Comparison of ENCODE assay signal across 25 cellular contexts in the genomic region with DNA sequence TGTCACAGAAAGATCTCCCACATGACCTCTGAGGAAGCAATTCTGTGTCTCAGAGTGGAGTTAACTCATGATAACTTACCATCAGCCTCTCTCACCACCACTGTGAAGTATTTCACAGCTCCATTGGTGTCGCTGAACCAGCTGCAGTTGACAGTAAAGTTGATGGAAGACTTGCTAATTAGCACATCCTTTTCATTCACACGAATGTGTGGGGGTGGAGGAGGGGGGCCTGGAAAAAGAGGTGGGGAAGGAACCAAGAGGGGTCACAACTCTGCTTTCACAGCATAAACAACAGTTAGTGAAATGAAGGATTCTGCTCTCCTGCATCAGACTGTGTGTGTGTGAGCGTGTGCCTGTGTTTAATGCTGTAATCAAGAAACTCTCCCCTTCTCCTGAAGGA.
"Had no signal": no experiment of that assay in that cellular context is flagged by ENCODE, and none has a peak within 500 bp of the region (broad histone marks: within the 10 kb centered on the region; RNA-seq: fewer than 3 reads in every experiment).

No MANE protein-coding gene starts in this region.

- H3K27me3 ChIP-seq: adrenal gland, ascending aorta, cardiac muscle cell, left lung, spleen, upper lobe of left lung, vagina had no signal

- H3K27ac ChIP-seq: adrenal gland, ascending aorta, cardiac muscle cell, left lung, lower lobe of right lung, spleen, vagina had no signal

- H3K36me3 ChIP-seq: adrenal gland, ascending aorta, cardiac muscle cell, left lung, vagina had no signal

- H3K4me3 ChIP-seq: adrenal gland, ascending aorta, cardiac muscle cell, left lung, lower lobe of right lung, mucosa of descending colon, spleen, upper lobe of left lung, vagina had no signal

- DNase-seq: activated CD4-positive, alpha-beta T cell treated with anti-CD3 and anti-CD28 coated beads for 48 hours; activated CD4-positive, alpha-beta T cell treated with anti-CD3 and anti-CD28 coated beads, Interleukin-2, amount 50 U/mL, for 48 hours; activated CD8-positive, alpha-beta memory T cell treated with anti-CD3 and anti-CD28 coated beads for 24 hours; activated effector memory CD4-positive, alpha-beta T cell treated with anti-CD3 and anti-CD28 coated beads, Interleukin-2, amount 50 U/mL, for 16 hours; activated naive CD4-positive, alpha-beta T cell treated with anti-CD3 and anti-CD28 coated beads for 36 hours; activated naive CD8-positive, alpha-beta T cell treated with anti-CD3 and anti-CD28 coated beads for 36 hours; adrenal gland; cortex of kidney; foreskin fibroblast; hippocampal formation; lower lobe of right lung; mucosa of descending colon; right cardiac atrium; spleen; stimulated activated CD4-positive, alpha-beta T cell treated with anti-CD3 and anti-CD28 coated beads, Interleukin-2, amount 100 ng/mL, for 48 hours; stimulated activated naive CD4-positive, alpha-beta T cell treated with Interleukin-2 at 50 U/mL for 16 hours; T-cell; upper lobe of left lung had no signal

- ATAC-seq: activated CD4-positive, CD25-positive, alpha-beta regulatory T cell treated with anti-CD3 and anti-CD28 coated beads, Interleukin-2, amount 50 U/mL, for 24 hours; esophagus mucosa; left lung; lower lobe of right lung; mucosa of descending colon; natural killer cell treated with Interleukin-12 subunit alpha and Interleukin-12 subunit beta and Interleukin-15 and Interleukin-18, amount 100 ng/mL, for 72 hours; right cardiac atrium; T-cell had no signal

- H3K9me3 ChIP-seq: adrenal gland, ascending aorta, left lung, lower lobe of right lung, mucosa of descending colon, spleen, upper lobe of left lung, vagina had no signal

- H3K4me1 ChIP-seq: adrenal gland, ascending aorta, left lung, lower lobe of right lung, vagina had no signal
